In genomic region chr10:32646535-32646934, GRCh38 we compare ENCODE assay signal across 18 cellular contexts.
DNase-seq lines count a peak whose midpoint lies in the region; ATAC-seq and TF ChIP-seq lines count a peak whose summit lies in the region.
"Had no signal": no experiment of that assay in that cellular context is flagged by ENCODE, and none has a peak within 500 bp of the region (broad histone marks: within the 10 kb centered on the region; RNA-seq: fewer than 3 reads in every experiment).

No MANE protein-coding gene starts in this region.

- TF ChIP-seq CTCF in BE2C (IDR thresholded peaks at IDR 0.05; ENCODE audit: low read depth, low read length) (peak; percentile 23; the same call in 1 of the 2 replicates), DOHH2 (IDR thresholded peaks at IDR 0.05; ENCODE audit: low read depth, low read length, poor library complexity, severe bottlenecking) (peak; percentile 14), HCT116 (IDR thresholded peaks at IDR 0.05 in 2 of 3, conservative IDR thresholded peaks at IDR 0.05 in 1 of 3; ENCODE audit: borderline replicate concordance in 1 of 3, insufficient read depth in 1 of 3, low read depth in 2 of 3, low read length in 2 of 3) (peak in 2 of 3 experiments; percentile 34 to 37; a peak in 3 of 6 replicates), mucosa of descending colon (IDR thresholded peaks at IDR 0.05) (no peak)

- intact Hi-C loops in HCT116 (cut with micrococcal nuclease), result no loop called here
- intact Hi-C loops in mucosa of descending colon (cut with DNase I, micrococcal nuclease), result no loop called here

- H3K4me2 ChIP-seq in DOHH2 (ENCODE audit: low read length) (no peak overlapping the region), HCT116 (ENCODE audit: low read length) (no peak overlapping the region)
- H3K4me2 ChIP-seq: A549, BLaER1 had no signal

- no peaks in the 10 kb centered on the region for H3K36me3 ChIP-seq in BE2C
- no peaks in the 10 kb centered on the region for H3K36me3 ChIP-seq in DOHH2 (ENCODE audit: control insufficient read depth, low read length)
- no peaks in the 10 kb centered on the region for H3K36me3 ChIP-seq in HCT116 (ENCODE audit: control insufficient read depth in 1 of 2, insufficient read depth in 2 of 2, low read length in 2 of 2)
- H3K36me3 ChIP-seq in mucosa of descending colon (ENCODE audit: low read depth), result no peaks in the 10 kb centered on the region
- H3K36me3 ChIP-seq: BLaER1, HAP-1 had no signal

- TF ChIP-seq RAD21 in HCT116 (IDR thresholded peaks at IDR 0.05; ENCODE audit: low read depth), result no peak

- H3K27me3 ChIP-seq in BE2C (no peaks in the 10 kb centered on the region), DOHH2 (ENCODE audit: control insufficient read depth, low read length) (no peaks in the 10 kb centered on the region), HCT116 (ENCODE audit: insufficient read depth, low read length) (no peaks in the 10 kb centered on the region)

- H3K9me2 ChIP-seq in DOHH2 (replicated peaks; ENCODE audit: control insufficient read depth, low read length), result no peaks in the 10 kb centered on the region
- no peaks in the 10 kb centered on the region for H3K9me2 ChIP-seq in HCT116 (ENCODE audit: insufficient read depth)

- H4K20me1 ChIP-seq in DOHH2 (ENCODE audit: control insufficient read depth, insufficient read depth, low read depth, low read length) (no peaks in the 10 kb centered on the region), HCT116 (ENCODE audit: insufficient read depth) (no peaks in the 10 kb centered on the region)

- no peak overlapping the region for H3K9ac ChIP-seq in HCT116 (ENCODE audit: low read length)
- H3K9ac ChIP-seq: BLaER1 had no signal

- DNase-seq in BE2C (no peak), HCT116 (ENCODE audit: low read depth, low spot score) (no peak), mucosa of descending colon (no peak), AG08395 (ENCODE audit: low spot score) (no peak), SW 1271 (lab: John Stamatoyannopoulos, UW) (no peak)
- no peak for DNase-seq in effector CD8-positive, alpha-beta T cell (lab: John Stamatoyannopoulos, UW)
- no peak for DNase-seq in NK-92 treated with Interleukin-12 subunit alpha and Interleukin-12 subunit beta, amount 100 ng/mL, for 24 hours (lab: John Stamatoyannopoulos, UW)
- DNase-seq: 8988T; ACHN; CD4-positive, alpha-beta T cell; CD8-positive, alpha-beta memory T cell; DMS53; DMS79 treated with DMSO at 0.1 percent for 48 hours; GOT3 had no signal

- no peaks in the 10 kb centered on the region for H3F3A ChIP-seq in DOHH2 (ENCODE audit: control insufficient read depth, insufficient read depth)

- H3K27ac ChIP-seq in DOHH2 (ENCODE audit: low read depth, low read length), result no peak overlapping the region
- no peak overlapping the region for H3K27ac ChIP-seq in HCT116 (ENCODE audit: low read depth, low read length)
- H3K27ac ChIP-seq: A549, BLaER1 had no signal

- no TSS peak for BruUV-seq in HCT116 (replicated peaks; lab: Mats Ljungman, UMichigan)

- H2AFZ ChIP-seq in HCT116 (ENCODE audit: low read depth, low read length, poor library complexity, severe bottlenecking), result no peak overlapping the region

- POLR2A ChIA-PET in HCT116 (lab: Charles Lee), result no interaction called here

- H3K4me1 ChIP-seq in BE2C (no peaks in the 10 kb centered on the region), DOHH2 (ENCODE audit: control insufficient read depth, low read length) (no peaks in the 10 kb centered on the region), HCT116 (ENCODE audit: control insufficient read depth in 1 of 2, insufficient read depth in 2 of 2, low read length in 2 of 2) (no peaks in the 10 kb centered on the region), mucosa of descending colon (ENCODE audit: low read depth) (no peaks in the 10 kb centered on the region)
- H3K4me1 ChIP-seq: A549, HAP-1 had no signal

- peak; percentile 81 for ATAC-seq in HCT116
- no peak for ATAC-seq in mucosa of descending colon
- ATAC-seq: A549 had no signal

- RAD21 ChIA-PET in HCT116 (lab: Charles Lee; ENCODE audit: low non-redundant PET in 1 of 2, low total read pairs in 2 of 2, uncharacterized antibody in 2 of 2, unreplicated experiment in 2 of 2), result no interaction called here

- H3K79me2 ChIP-seq in DOHH2 (ENCODE audit: control insufficient read depth, low read length), result no peaks in the 10 kb centered on the region
- no peaks in the 10 kb centered on the region for H3K79me2 ChIP-seq in HCT116 (ENCODE audit: insufficient read depth, low read length)

- CTCF ChIA-PET in HCT116 (lab: Charles Lee), result no interaction called here

- H3K4me3 ChIP-seq in BE2C (ENCODE audit: low read depth, low read length) (no peak overlapping the region), DOHH2 (ENCODE audit: low read length) (no peak overlapping the region), HCT116 (replicated peaks in 1 of 2; ENCODE audit: low read depth in 1 of 2, low read length in 2 of 2) (no peak overlapping the region), mucosa of descending colon (peak overlapping the region; percentile 4)
- H3K4me3 ChIP-seq: A549, BLaER1, HAP-1 had no signal

- H3K9me3 ChIP-seq in BE2C (no peaks in the 10 kb centered on the region), DOHH2 (ENCODE audit: control insufficient read depth, insufficient read depth, low read length) (no peaks in the 10 kb centered on the region), HCT116 (ENCODE audit: control insufficient read depth in 1 of 2, insufficient read depth in 1 of 2, low read depth in 1 of 2, low read length in 2 of 2) (no peaks in the 10 kb centered on the region), mucosa of descending colon (peaks cover 3% of the 10 kb centered on the region)
- H3K9me3 ChIP-seq: HAP-1 had no signal

- no peak for TF ChIP-seq POLR2A in HCT116 (IDR thresholded peaks at IDR 0.05; ENCODE audit: borderline replicate concordance, extremely low read depth, insufficient read depth, insufficient read length)

TF ChIP-seq in HCT116, 20 proteins besides CTCF, POLR2A, EP300 and RAD21:
- TF ChIP-seq ZBTB33 (IDR thresholded peaks at IDR 0.05; ENCODE audit: extremely low read depth, insufficient replicate concordance, low read length), result no peak
- no peak for TF ChIP-seq YY1 (IDR thresholded peaks at IDR 0.05; ENCODE audit: extremely low read depth, insufficient replicate concordance, low read depth, low read length)
